Comparison of ENCODE assay signal across 9 cellular contexts in the genomic region with DNA sequence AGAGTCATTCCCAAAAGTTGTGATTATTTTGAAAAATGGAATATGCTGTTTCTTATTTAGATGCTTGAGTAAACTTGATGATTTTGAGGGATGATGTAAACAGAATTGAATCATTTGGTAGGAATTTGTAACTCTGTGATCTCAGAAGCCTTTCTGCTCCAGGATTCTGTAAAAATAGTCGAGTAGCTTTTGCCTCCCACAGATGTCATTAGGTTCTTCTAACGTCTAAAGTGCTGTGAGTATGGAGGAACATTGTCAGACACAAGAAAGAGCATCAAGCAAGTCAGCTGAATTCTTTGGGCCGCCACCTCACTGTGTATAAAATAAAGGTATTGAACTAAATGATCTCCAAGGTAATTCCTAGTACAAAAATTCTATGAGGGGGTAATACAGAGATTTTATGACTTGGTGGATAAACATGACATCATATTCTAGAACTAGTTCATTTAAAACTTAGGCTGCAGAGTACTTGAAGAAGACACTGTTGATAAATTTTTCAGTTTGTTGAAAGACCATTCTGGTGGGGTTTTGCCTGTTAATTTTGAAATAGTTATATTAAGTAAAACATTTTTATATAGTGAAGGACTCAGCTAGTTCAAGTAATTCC. TPM values are rescaled to one million over a fixed set of nuclear protein-coding genes. Genes with fewer than 3 reads are reported as not detected.
A peak's percentile ranks its signal among the peaks of the same experiment; 100 is the strongest.
DNase-seq lines count a peak whose midpoint lies in the region; ATAC-seq lines count a peak whose summit lies in the region.
"Had no signal": no experiment of that assay in that cellular context is flagged by ENCODE, and none has a peak within 500 bp of the region (broad histone marks: within the 10 kb centered on the region; RNA-seq: fewer than 3 reads in every experiment).

No MANE protein-coding gene starts in this region.

- no peak overlapping the region for H3K4me3 ChIP-seq in mesodermal cell (ENCODE audit: extremely low read depth, insufficient read depth, low read length, poor library complexity, severe bottlenecking)

- no peak for ATAC-seq in stimulated activated naive CD8-positive, alpha-beta T cell treated with anti-CD3 and anti-CD28 coated beads, Interleukin-15, Interleukin-2, amounts not matched to agents 100 U/mL and 50 U/mL, for 24 hours

- H3K36me3 Mint-ChIP-seq in stimulated activated naive CD8-positive, alpha-beta T cell treated with anti-CD3 and anti-CD28 coated beads, Interleukin-15, Interleukin-2, amounts not matched to agents 100 ng/mL and 50 ng/mL, for 24 hours (ENCODE audit: low read depth) = peaks cover 69% of the 10 kb centered on the region

- peaks cover 18% of the 10 kb centered on the region for H3K4me1 ChIP-seq in mesodermal cell (ENCODE audit: control insufficient read depth, insufficient read depth, low read length, poor library complexity, severe bottlenecking)

- 92 to 93% methylated on average over 2 of the region's 3 CpGs for WGBS in mesodermal cell (ENCODE audit: insufficient coverage in 2 of 2), 2 experiments

- H3K36me3 ChIP-seq in mesodermal cell (ENCODE audit: control insufficient read depth, insufficient read depth, low read length) = no peaks in the 10 kb centered on the region

- peak overlapping the region; percentile 90 for H3K4me3 Mint-ChIP-seq in stimulated activated naive CD8-positive, alpha-beta T cell treated with anti-CD3 and anti-CD28 coated beads, Interleukin-15, Interleukin-2, amounts not matched to agents 100 ng/mL and 50 ng/mL, for 24 hours

- H3K27ac ChIP-seq in mesodermal cell (ENCODE audit: low read depth, low read length, severe bottlenecking) = peak overlapping the region; percentile 85

- peak overlapping the region; percentile 91 for H3K27ac Mint-ChIP-seq in stimulated activated naive CD8-positive, alpha-beta T cell treated with anti-CD3 and anti-CD28 coated beads, Interleukin-15, Interleukin-2, amounts not matched to agents 100 ng/mL and 50 ng/mL, for 24 hours

- DNase-seq in stimulated activated naive CD8-positive, alpha-beta T cell treated with anti-CD3 and anti-CD28 coated beads, Interleukin-15, Interleukin-2, amounts not matched to agents 100 U/mL and 50 U/mL, for 24 hours = no peak
- DNase-seq in astrocyte of the hippocampus (ENCODE audit: low read depth, low spot score) = peak; percentile 58
- no peak for DNase-seq in OCI-M2 (lab: John Stamatoyannopoulos, UW; ENCODE audit: unreplicated experiment)
- no peak for DNase-seq in cerebellar cortex (ENCODE audit: low spot score)
- no peak for DNase-seq in NOMO-1 (lab: John Stamatoyannopoulos, UW; ENCODE audit: unreplicated experiment in 2 of 2)
- DNase-seq in COLO829 (ENCODE audit: low spot score) = no peak
- DNase-seq: NCI-H1092 had no signal

- no peaks in the 10 kb centered on the region for H3K27me3 Mint-ChIP-seq in stimulated activated naive CD8-positive, alpha-beta T cell treated with anti-CD3 and anti-CD28 coated beads, Interleukin-15, Interleukin-2, amounts not matched to agents 100 ng/mL and 50 ng/mL, for 24 hours

- no peaks in the 10 kb centered on the region for H3K9me3 ChIP-seq in mesodermal cell (ENCODE audit: control insufficient read depth, low read length)

- no peaks in the 10 kb centered on the region for H3K9me3 Mint-ChIP-seq in stimulated activated naive CD8-positive, alpha-beta T cell treated with anti-CD3 and anti-CD28 coated beads, Interleukin-15, Interleukin-2, amounts not matched to agents 100 ng/mL and 50 ng/mL, for 24 hours

- H3K4me1 Mint-ChIP-seq in stimulated activated naive CD8-positive, alpha-beta T cell treated with anti-CD3 and anti-CD28 coated beads, Interleukin-15, Interleukin-2, amounts not matched to agents 100 ng/mL and 50 ng/mL, for 24 hours (ENCODE audit: low read depth) = peaks cover 99% of the 10 kb centered on the region

RNA-seq across cellular contexts. Expression of gene GPR183, which starts 1.4 kb away (rescaled TPM):
- polyA plus RNA-seq in mesodermal cell (2013, experiment 1 of 2) = 0.22 TPM
- polyA plus RNA-seq in mesodermal cell (2013, experiment 2 of 2) = 0.20 TPM

RNA-seq across cellular contexts. Expression of gene GPR18, which starts 50.4 kb away (rescaled TPM):
- not detected for polyA plus RNA-seq in mesodermal cell (2013, experiment 1 of 2)
- polyA plus RNA-seq in mesodermal cell (2013, experiment 2 of 2) = not detected
